In genomic region chr9:121213136-121213806, GRCh38 we compare ENCODE assay signal across 8 cellular contexts. TPM values are rescaled to one million over a fixed set of nuclear protein-coding genes. Genes with fewer than 3 reads are reported as not detected.
DNase-seq lines count a peak whose midpoint lies in the region; ATAC-seq, FAIRE-seq and TF ChIP-seq lines count a peak whose summit lies in the region.

No MANE protein-coding gene starts in this region.

- H3K9me3 Mint-ChIP-seq in activated T-cell treated with anti-CD3 and anti-CD28 coated beads, Interleukin-2, amount 50 U/mL, for 4 hours, result no peaks in the 10 kb centered on the region
- no peaks in the 10 kb centered on the region for H3K9me3 Mint-ChIP-seq in natural killer cell treated with Interleukin-12 subunit alpha and Interleukin-12 subunit beta and Interleukin-15 and Interleukin-18, amount 100 ng/mL, for 72 hours

- H3K4me3 ChIP-seq in Jurkat, Clone E6-1 (ENCODE audit: low read length), result no peak overlapping the region
- H3K4me3 ChIP-seq in PC-3 (ENCODE audit: low read length) (no peak overlapping the region), fibroblast of lung (replicated peaks in 1 of 4; ENCODE audit: control extremely low read depth in 1 of 4, insufficient read depth in 1 of 4, low read depth in 3 of 4, low read length in 4 of 4) (no peak overlapping the region)

- H3K79me2 ChIP-seq in PC-3 (ENCODE audit: low read length) (no peaks in the 10 kb centered on the region), fibroblast of lung (ENCODE audit: control insufficient read depth, insufficient read depth, low read length) (no peaks in the 10 kb centered on the region)

- H3K9ac ChIP-seq in PC-3 (ENCODE audit: low read length) (no peak overlapping the region), fibroblast of lung (ENCODE audit: insufficient read depth, low read length) (no peak overlapping the region)

- H4K20me1 ChIP-seq in PC-3 (ENCODE audit: low read length) (no peaks in the 10 kb centered on the region), fibroblast of lung (ENCODE audit: control insufficient read depth, extremely low read depth, insufficient read depth, low read length) (no peaks in the 10 kb centered on the region)

- H3K9me2 ChIP-seq in PC-3 (replicated peaks; ENCODE audit: low read length), result no peaks in the 10 kb centered on the region

- H3K36me3 ChIP-seq in PC-3 (ENCODE audit: low read depth, low read length), result no peaks in the 10 kb centered on the region
- H3K36me3 ChIP-seq in fibroblast of lung (ENCODE audit: control insufficient read depth, insufficient read depth, low read length), result no peaks in the 10 kb centered on the region

- DNase-seq in Jurkat, Clone E6-1 (ENCODE audit: low read depth, low spot score), result peak; percentile 85
- peak; percentile 87 for DNase-seq in PC-3
- peak; percentile 62 for DNase-seq in activated T-cell treated with anti-CD3 and anti-CD28 coated beads, Interleukin-2, amount 50 U/mL, for 4 hours
- peak; percentile 79 to 86 for DNase-seq in fibroblast of lung (ENCODE audit: low read depth in 2 of 2)
- peak; percentile 81 for DNase-seq in natural killer cell treated with Interleukin-12 subunit alpha and Interleukin-12 subunit beta and Interleukin-15 and Interleukin-18, amount 100 ng/mL, for 72 hours (ENCODE audit: low spot score)
- peak; percentile 34 to 55 for DNase-seq in stimulated activated CD8-positive, alpha-beta memory T cell treated with anti-CD3 and anti-CD28 coated beads, Interleukin-7, amount 100 ng/mL, for 48 hours (ENCODE audit: extremely low read depth in 1 of 2, low read depth in 1 of 2)

- POLR2A ChIA-PET in PC-3 (lab: Charles Lee; ENCODE audit: unreplicated experiment), result no interaction called here

- H3K27ac ChIP-seq in PC-3 (ENCODE audit: low read length) (no peak overlapping the region), fibroblast of lung (ENCODE audit: insufficient read depth, low read length) (peak overlapping the region; percentile 50)

- H2AFZ ChIP-seq in PC-3 (ENCODE audit: low read length), result peak overlapping the region; percentile 51
- peak overlapping the region; percentile 88 for H2AFZ ChIP-seq in fibroblast of lung (ENCODE audit: low read length)

- no peaks in the 10 kb centered on the region for H3K9me3 ChIP-seq in PC-3 (ENCODE audit: low read length)
- no peaks in the 10 kb centered on the region for H3K9me3 ChIP-seq in fibroblast of lung (ENCODE audit: control insufficient read depth, insufficient read depth, low read depth, low read length)

- CTCF ChIA-PET in PC-3 (lab: Charles Lee), result interaction anchor here (1.0 kb wide), 1 partner anchor 65 kb away, joined by 4 read pairs; no protein-coding TSS in a partner anchor

- peak; percentile 87 for FAIRE-seq in G401.6 (lab: Jason Lieb, UNC)

- BruUV-seq in PC-3 (replicated peaks; lab: Mats Ljungman, UMichigan), result no TSS peak

- H3F3A ChIP-seq in PC-3 (ENCODE audit: low read length, unreplicated experiment), result no peaks in the 10 kb centered on the region

- H3K4me1 Mint-ChIP-seq in activated T-cell treated with anti-CD3 and anti-CD28 coated beads, Interleukin-2, amount 50 U/mL, for 4 hours (ENCODE audit: low read depth), result peaks cover 6% of the 10 kb centered on the region
- peaks cover 14 to 19% of the 10 kb centered on the region in 2 donors for H3K4me1 Mint-ChIP-seq in natural killer cell treated with Interleukin-12 subunit alpha and Interleukin-12 subunit beta and Interleukin-15 and Interleukin-18, amount 100 ng/mL, for 72 hours (ENCODE audit: low read depth in 2 of 2)

- no peaks in the 10 kb centered on the region for H3K27me3 Mint-ChIP-seq in activated T-cell treated with anti-CD3 and anti-CD28 coated beads, Interleukin-2, amount 50 U/mL, for 4 hours (ENCODE audit: low read depth)
- H3K27me3 Mint-ChIP-seq in natural killer cell treated with Interleukin-12 subunit alpha and Interleukin-12 subunit beta and Interleukin-15 and Interleukin-18, amount 100 ng/mL, for 72 hours, result no peaks in the 10 kb centered on the region

- H3K4me3 Mint-ChIP-seq in activated T-cell treated with anti-CD3 and anti-CD28 coated beads, Interleukin-2, amount 50 U/mL, for 4 hours, result no peak overlapping the region
- H3K4me3 Mint-ChIP-seq in natural killer cell treated with Interleukin-12 subunit alpha and Interleukin-12 subunit beta and Interleukin-15 and Interleukin-18, amount 100 ng/mL, for 72 hours, result no peak overlapping the region

- H3K4me2 ChIP-seq in PC-3 (ENCODE audit: low read length) (no peak overlapping the region), fibroblast of lung (ENCODE audit: extremely low read depth, insufficient read depth, low read length) (peak overlapping the region; percentile 35)

- H3K27ac Mint-ChIP-seq in natural killer cell treated with Interleukin-12 subunit alpha and Interleukin-12 subunit beta and Interleukin-15 and Interleukin-18, amount 100 ng/mL, for 72 hours, result peak overlapping the region in 1 of 2 donors; percentile 61

- ATAC-seq in PC-3 (peak; percentile 99), HG02885 (IDR thresholded peaks at IDR 0.05; ENCODE audit: poor library complexity, unreplicated experiment) (no peak)
- ATAC-seq in activated T-cell treated with anti-CD3 and anti-CD28 coated beads, Interleukin-2, amount 50 U/mL, for 4 hours, result peak; percentile 80 to 89
- peak; percentile 52 to 82 for ATAC-seq in natural killer cell treated with Interleukin-12 subunit alpha and Interleukin-12 subunit beta and Interleukin-15 and Interleukin-18, amount 100 ng/mL, for 72 hours

- H3K27me3 ChIP-seq in PC-3 (ENCODE audit: low read length) (no peaks in the 10 kb centered on the region), fibroblast of lung (ENCODE audit: control insufficient read depth, insufficient read depth, low read length) (no peaks in the 10 kb centered on the region)

- TF ChIP-seq CTCF in PC-3 (conservative IDR thresholded peaks at IDR 0.05; ENCODE audit: low read depth, low read length) (peak; percentile 93), fibroblast of lung (conservative IDR thresholded peaks at IDR 0.05 in 1 of 2, IDR thresholded peaks at IDR 0.05 in 1 of 2; ENCODE audit: low read depth in 1 of 2, low read length in 2 of 2) (peak; percentile 97 to 98)

- peaks cover 7% of the 10 kb centered on the region for H3K36me3 Mint-ChIP-seq in activated T-cell treated with anti-CD3 and anti-CD28 coated beads, Interleukin-2, amount 50 U/mL, for 4 hours (ENCODE audit: insufficient read depth)
- peaks cover 6% of the 10 kb centered on the region for H3K36me3 Mint-ChIP-seq in natural killer cell treated with Interleukin-12 subunit alpha and Interleukin-12 subunit beta and Interleukin-15 and Interleukin-18, amount 100 ng/mL, for 72 hours

- no peaks in the 10 kb centered on the region for H3K4me1 ChIP-seq in PC-3 (ENCODE audit: insufficient read depth, low read length)
- H3K4me1 ChIP-seq in fibroblast of lung (ENCODE audit: control insufficient read depth, extremely low read depth, insufficient read depth, low read length), result peaks cover 3% of the 10 kb centered on the region

- intact Hi-C loops in PC-3 (cut with micrococcal nuclease), result loop anchor here (1.0 to 2.0 kb wide), 4 partner anchors 65 to 188 kb away; no protein-coding TSS in a partner anchor

RNA-seq across cellular contexts. Expression of gene RAB14, which starts 11.6 kb away (rescaled TPM):
- polyA plus RNA-seq in Jurkat, Clone E6-1 (2012; ENCODE audit: insufficient read depth, insufficient read length), result 53.5 TPM
- total RNA-seq in PC-3 (2014; rRNA removed), result 13.8 and 14.9 TPM in 2 replicates
- 10 to 100 TPM; 53.9 to 60.5 (median 59.6) TPM for total RNA-seq in activated T-cell treated with anti-CD3 and anti-CD28 coated beads, Interleukin-2, amount 50 U/mL, for 4 hours
- 18.5 and 29.1 TPM in 2 replicates for total RNA-seq in fibroblast of lung
- 46.6 and 52.3 TPM in 2 replicates for polyA plus RNA-seq in fibroblast of lung
- polyA plus RNA-seq in fibroblast of lung (2012), result 43.0 and 49.0 TPM in 2 replicates
- 6.4 and 6.7 TPM in 2 replicates for polyA minus RNA-seq in fibroblast of lung (ENCODE audit: low replicate concordance)
- 10 to 100 TPM; 40.6 to 73.8 TPM for total RNA-seq in natural killer cell treated with Interleukin-12 subunit alpha and Interleukin-12 subunit beta and Interleukin-15 and Interleukin-18, amount 100 ng/mL, for 72 hours

RNA-seq across cellular contexts. Expression of gene GSN, which starts 54.7 kb away (rescaled TPM):
- polyA plus RNA-seq in Jurkat, Clone E6-1 (2012; ENCODE audit: insufficient read depth, insufficient read length), result 21.1 TPM
- total RNA-seq in PC-3 (2014; rRNA removed), result 36.5 and 40.3 TPM in 2 replicates
- total RNA-seq in activated T-cell treated with anti-CD3 and anti-CD28 coated beads, Interleukin-2, amount 50 U/mL, for 4 hours, result 1 to 10 TPM; 1.3 to 2.0 (median 1.9) TPM
- total RNA-seq in fibroblast of lung, result 326 and 588 TPM in 2 replicates
- polyA plus RNA-seq in fibroblast of lung, result 388 and 432 TPM in 2 replicates
- polyA plus RNA-seq in fibroblast of lung (2012), result 328 and 371 TPM in 2 replicates
- polyA minus RNA-seq in fibroblast of lung (ENCODE audit: low replicate concordance), result 613 and 774 TPM in 2 replicates
- 10 to 100 TPM in 1 of 2 donors, 1 to 10 TPM in 1; 9.4 to 40.9 TPM for total RNA-seq in natural killer cell treated with Interleukin-12 subunit alpha and Interleukin-12 subunit beta and Interleukin-15 and Interleukin-18, amount 100 ng/mL, for 72 hours
